Comparison of ENCODE assay signal across 10 cellular contexts in genomic region chr7:141231018-141231792, GRCh38.
A peak's percentile ranks its signal among the peaks of the same experiment; 100 is the strongest.
DNase-seq lines count a peak whose midpoint lies in the region; ATAC-seq, FAIRE-seq and TF ChIP-seq lines count a peak whose summit lies in the region.
"Had no signal": no experiment of that assay in that cellular context is flagged by ENCODE, and none has a peak within 500 bp of the region (broad histone marks: within the 10 kb centered on the region; RNA-seq: fewer than 3 reads in every experiment).

No MANE protein-coding gene starts in this region.

- H3K27ac ChIP-seq in H1 (ENCODE audit: low read depth, low read length) = no peak overlapping the region

- H4K91ac ChIP-seq in H1 (replicated peaks; ENCODE audit: insufficient read length, low read length) = no peak overlapping the region

- H3K79me1 ChIP-seq in H1 (ENCODE audit: low read depth, low read length) = no peaks in the 10 kb centered on the region

- no peak overlapping the region for H2AFZ ChIP-seq in H1 (ENCODE audit: low read length)

- no peak overlapping the region for H3K4ac ChIP-seq in H1 (replicated peaks; ENCODE audit: insufficient read length, low read depth, low read length)

- H3K4me3 ChIP-seq in H1 (ENCODE audit: extremely low read depth in 1 of 4, insufficient read depth in 2 of 4, low read depth in 3 of 4, low read length in 4 of 4) = no peak overlapping the region
- H3K4me3 ChIP-seq: HAP-1 had no signal

- FAIRE-seq in H1 (lab: Jason Lieb, UNC) = no peak

- no peak for TF ChIP-seq POLR2A in H1 (IDR thresholded peaks at IDR 0.05; ENCODE audit: control extremely low read depth in 1 of 2, low read depth in 2 of 2, low read length in 2 of 2)

- H3K23me2 ChIP-seq in H1 (ENCODE audit: low read depth, low read length) = no peaks in the 10 kb centered on the region

- no peak for ATAC-seq in stimulated activated naive CD8-positive, alpha-beta T cell treated with anti-CD3 and anti-CD28 coated beads, Interleukin-15, Interleukin-2, amounts not matched to agents 100 U/mL and 50 U/mL, for 24 hours
- ATAC-seq in GM21423 (IDR thresholded peaks at IDR 0.05; ENCODE audit: unreplicated experiment) (no peak), HG03457 (IDR thresholded peaks at IDR 0.05; ENCODE audit: unreplicated experiment) (no peak)

- no peak overlapping the region for H4K8ac ChIP-seq in H1 (ENCODE audit: extremely low read depth, insufficient read depth, low read length)

- H2AK5ac ChIP-seq in H1 (ENCODE audit: low read depth, low read length) = no peak overlapping the region

- peaks cover 2% of the 10 kb centered on the region for H3K27me3 Mint-ChIP-seq in osteocyte (ENCODE audit: unreplicated experiment)

- 71% methylated on average over 5 of the region's 5 CpGs; no CpG with 5 or more reads in 1 of the 2 experiments for WGBS in H1 (ENCODE audit: extremely low coverage in 1 of 2, insufficient coverage in 1 of 2, insufficient read length in 1 of 2, insufficient replicate concordance in 2 of 2, low coverage in 1 of 2, low lambda C conversion rate in 2 of 2, missing lambda C conversion rate in 1 of 2), 2 experiments

- no peak overlapping the region for H3K4me3 Mint-ChIP-seq in osteocyte (ENCODE audit: unreplicated experiment)
- H3K4me3 Mint-ChIP-seq: T-helper 1 cell treated with Interleukin-12 subunit alpha and Interleukin-12 subunit beta and Interleukin-4 antibody, amounts not matched to agents 30 μg/mL and 1 μg/mL, for 36 hours had no signal

- H3K9ac ChIP-seq in H1 (replicated peaks in 1 of 4; ENCODE audit: extremely low read depth in 1 of 4, low read depth in 3 of 4, low read length in 3 of 4) = no peak overlapping the region; a peak in 1 of 7 replicates

- no peak overlapping the region for H2BK12ac ChIP-seq in H1 (ENCODE audit: low read depth, low read length)

- no peak overlapping the region for H3K4me2 ChIP-seq in H1 (ENCODE audit: insufficient read depth in 1 of 2, low read depth in 2 of 2, low read length in 2 of 2)

- no peak overlapping the region for H3K27ac Mint-ChIP-seq in osteocyte (ENCODE audit: unreplicated experiment)
- H3K27ac Mint-ChIP-seq: T-helper 1 cell treated with Interleukin-12 subunit alpha and Interleukin-12 subunit beta and Interleukin-4 antibody, amounts not matched to agents 30 μg/mL and 1 μg/mL, for 36 hours had no signal

- no peaks in the 10 kb centered on the region for H3K36me3 ChIP-seq in H1 (ENCODE audit: control insufficient read depth in 2 of 4, insufficient read depth in 4 of 4, low read length in 3 of 4)
- H3K36me3 ChIP-seq: HAP-1 had no signal

- no peak overlapping the region for H4K5ac ChIP-seq in H1 (ENCODE audit: insufficient read length, low read depth, low read length)

- H3K4me1 Mint-ChIP-seq in osteocyte (ENCODE audit: unreplicated experiment) = peaks cover 3% of the 10 kb centered on the region

- no peak for TF ChIP-seq EP300 in H1 (IDR thresholded peaks at IDR 0.05; ENCODE audit: borderline replicate concordance in 1 of 2, low read depth in 2 of 2, low read length in 2 of 2)

- no peak overlapping the region for H3K56ac ChIP-seq in H1 (replicated peaks; ENCODE audit: insufficient read length, low read depth, low read length)

- no peaks in the 10 kb centered on the region for H3K9me3 ChIP-seq in H1 (ENCODE audit: insufficient read depth in 2 of 2, low read depth in 1 of 2, low read length in 1 of 2)
- H3K9me3 ChIP-seq: HAP-1 had no signal

- H3K18ac ChIP-seq in H1 (ENCODE audit: extremely low read depth, low read length) = no peak overlapping the region

- no peak overlapping the region for H3K14ac ChIP-seq in H1 (ENCODE audit: insufficient read length)

- no peak overlapping the region for H2BK20ac ChIP-seq in H1 (ENCODE audit: low read length)

- H3K23ac ChIP-seq in H1 (ENCODE audit: insufficient read length) = no peak overlapping the region

- H2BK120ac ChIP-seq in H1 (replicated peaks; ENCODE audit: low read depth, low read length) = no peak overlapping the region

- TF ChIP-seq RAD21 in H1 (IDR thresholded peaks at IDR 0.05 in 1 of 2, conservative IDR thresholded peaks at IDR 0.05 in 1 of 2; ENCODE audit: low read depth in 2 of 2, low read length in 2 of 2) = peak; percentile 80 to 84

- no peak for DNase-seq in GM10266 (ENCODE audit: extremely low spot score)
- peak; percentile 28 to 54 for DNase-seq in NCI-H2081 (lab: John Stamatoyannopoulos, UW)
- peak in 1 of 2 experiments; percentile 34 for DNase-seq in H1 (ENCODE audit: low read depth in 1 of 2, low spot score in 2 of 2)
- no peak for DNase-seq in osteocyte (ENCODE audit: extremely low spot score, unreplicated experiment)
- no peak for DNase-seq in NCI-H1694 treated with DMSO at 0.1 percent for 48 hours (lab: John Stamatoyannopoulos, UW)
- DNase-seq in stimulated activated naive CD8-positive, alpha-beta T cell treated with anti-CD3 and anti-CD28 coated beads, Interleukin-15, Interleukin-2, amounts not matched to agents 100 U/mL and 50 U/mL, for 24 hours = no peak

- H3K79me2 ChIP-seq in H1 (ENCODE audit: control insufficient read depth in 1 of 2, insufficient read depth in 2 of 2, low read length in 2 of 2) = no peaks in the 10 kb centered on the region

- H3K27me3 ChIP-seq in H1 (replicated peaks in 1 of 4; ENCODE audit: control insufficient read depth in 3 of 4, extremely low read depth in 1 of 4, insufficient read depth in 3 of 4, low read length in 3 of 4) = no peaks in the 10 kb centered on the region; a peak in 1 of 7 replicates

- H3K36me3 Mint-ChIP-seq in osteocyte (ENCODE audit: unreplicated experiment) = no peaks in the 10 kb centered on the region

- TF ChIP-seq CTCF in GM10266 (IDR thresholded peaks at IDR 0.05; ENCODE audit: control insufficient read depth, insufficient read depth, low read depth, missing control alignments) (peak; percentile 6), H1 (IDR thresholded peaks at IDR 0.05; ENCODE audit: control extremely low read depth in 1 of 3, insufficient read depth in 1 of 3, low read depth in 1 of 3, low read length in 3 of 3) (peak; percentile 60 to 68 (median 65)), osteocyte (IDR thresholded peaks at IDR 0.05) (peak; percentile 48)

- POLR2A ChIA-PET in H1 (lab: Charles Lee; ENCODE audit: partially characterized antibody) = interaction anchor here (0.6 to 1.5 kb wide), 4 partner anchors 9 to 419 kb away, joined by 3 to 6 read pairs (median 4); no protein-coding TSS in a partner anchor

- no peaks in the 10 kb centered on the region for H3K9me3 Mint-ChIP-seq in osteocyte (ENCODE audit: unreplicated experiment)
- H3K9me3 Mint-ChIP-seq: T-helper 1 cell treated with Interleukin-12 subunit alpha and Interleukin-12 subunit beta and Interleukin-4 antibody, amounts not matched to agents 30 μg/mL and 1 μg/mL, for 36 hours had no signal

- 0 out of 2 replicates have a peak overlapping the region, but pooled peaks have one; percentile 21 for H2BK15ac ChIP-seq in H1 (ENCODE audit: low read length)

- CTCF ChIA-PET in H1 (lab: Charles Lee; ENCODE audit: partially characterized antibody) = interaction anchor here (0.5 to 3.1 kb wide), 26 partner anchors 9 to 609 kb away, joined by 3 to 13 read pairs (median 4); partner anchors contain the start of gene MRPS33

- H3K4me1 ChIP-seq in H1 (replicated peaks in 1 of 4; ENCODE audit: control insufficient read depth in 3 of 4, insufficient read depth in 4 of 4, low read length in 3 of 4) = peaks cover 0 to 2% (median 0%) of the 10 kb centered on the region in 4 experiments; a peak in 1 of 7 replicates
- H3K4me1 ChIP-seq: HAP-1 had no signal

- no peaks in the 10 kb centered on the region for H4K20me1 ChIP-seq in H1 (replicated peaks in 1 of 2; ENCODE audit: control insufficient read depth in 1 of 2, insufficient read depth in 2 of 2, low read length in 2 of 2)

- H2BK5ac ChIP-seq in H1 (ENCODE audit: low read depth, low read length) = no peak overlapping the region

TF ChIP-seq in H1, 55 proteins besides CTCF, POLR2A, EP300 and RAD21:
- TF ChIP-seq KDM5A (IDR thresholded peaks at IDR 0.05; ENCODE audit: low read length) = no peak

Comparison
In these comparisons a context has a peak if more than half of its experiments do, and no peak if none do; other contexts are left out.
1. DNase-seq: peak in NCI-H2081 (2 of 2); none in GM10266 (single experiment), osteocyte (single experiment), NCI-H1694 treated with DMSO at 0.1 percent for 48 hours (single experiment) and stimulated activated naive CD8-positive, alpha-beta T cell treated with anti-CD3 and anti-CD28 coated beads, Interleukin-15, Interleukin-2, amounts not matched to agents 100 U/mL and 50 U/mL, for 24 hours (single experiment).
2. CTCF ChIP-seq: peak in every context shown above with its lines; median percentile 65 in H1; 48 in osteocyte; 6 in GM10266.